In genomic region chr3:45832691-45833090, GRCh38 we compare ENCODE assay signal across 11 cellular contexts. TPM values are rescaled to one million over a fixed set of nuclear protein-coding genes. Genes with fewer than 3 reads are reported as not detected.
A peak's percentile ranks its signal among the peaks of the same experiment; 100 is the strongest.
DNase-seq lines count a peak whose midpoint lies in the region; TF ChIP-seq lines count a peak whose summit lies in the region.
"Had no signal": no experiment of that assay in that cellular context is flagged by ENCODE, and none has a peak within 500 bp of the region (broad histone marks: within the 10 kb centered on the region; RNA-seq: fewer than 3 reads in every experiment).

No MANE protein-coding gene starts in this region.

- H3K9me3 Mint-ChIP-seq in Caco-2 (ENCODE audit: unreplicated experiment) = no peaks in the 10 kb centered on the region
- H3K9me3 Mint-ChIP-seq in H9 = no peaks in the 10 kb centered on the region

- H3K36me3 ChIP-seq in Caco-2 (ENCODE audit: control insufficient read depth, insufficient read depth, low read length) (no peaks in the 10 kb centered on the region), SK-N-SH (replicated peaks in 1 of 2; ENCODE audit: control insufficient read depth in 1 of 2, insufficient read depth in 2 of 2, low read length in 1 of 2) (peaks cover 49 to 70% of the 10 kb centered on the region in 2 experiments), tibial artery (peaks cover 54 to 80% (median 54%) of the 10 kb centered on the region in 3 donors), ovary (no peaks in the 10 kb centered on the region)
- H3K36me3 ChIP-seq: SJSA1 had no signal

- no CpG with 5 or more reads among the region's 5 CpGs for WGBS in H9 (ENCODE audit: extremely low coverage, insufficient read length, low lambda C conversion rate)
- WGBS in SK-N-SH (ENCODE audit: low lambda C conversion rate) = 84% methylated on average over 5 of the region's 5 CpGs
- 89 to 93% (median 93%) methylated on average over 5 of the region's 5 CpGs for WGBS in ovary, 3 donors

- H3K79me1 ChIP-seq in H9 (ENCODE audit: insufficient read depth, low read depth, low read length, poor library complexity, severe bottlenecking) = no peaks in the 10 kb centered on the region

- H4K8ac ChIP-seq in H9 (replicated peaks; ENCODE audit: insufficient read length, low read depth, low read length) = no peak overlapping the region

- no peak overlapping the region for H3K14ac ChIP-seq in H9 (ENCODE audit: insufficient read depth, low read length)

- H2BK120ac ChIP-seq in H9 (ENCODE audit: low read depth, low read length, poor library complexity, severe bottlenecking) = no peak overlapping the region

- no peak overlapping the region for H3T11ph ChIP-seq in H9 (ENCODE audit: low read length)

- TF ChIP-seq CTCF in Caco-2 (IDR thresholded peaks at IDR 0.05; ENCODE audit: insufficient read depth in 1 of 2, low read depth in 1 of 2, low read length in 1 of 2, severe bottlenecking in 1 of 2, unreplicated experiment in 1 of 2) (peak; percentile 42 to 71), H9 (conservative IDR thresholded peaks at IDR 0.05) (peak; percentile 69), SK-N-SH (IDR thresholded peaks at IDR 0.05) (peak; percentile 37), tibial artery (IDR thresholded peaks at IDR 0.05) (no peak), ovary (IDR thresholded peaks at IDR 0.05) (no peak)

- no peak overlapping the region for H3K18ac ChIP-seq in H9 (ENCODE audit: insufficient read length, low read depth, low read length)

- BruUV-seq in Caco-2 (replicated peaks; lab: Mats Ljungman, UMichigan) = no TSS peak

- POLR2A ChIA-PET in Caco-2 (lab: Charles Lee) (no interaction called here), SK-N-SH (lab: Yijun Ruan, JAX) (no interaction called here)

- H3K23ac ChIP-seq in H9 (ENCODE audit: insufficient read length, low read depth, low read length) = no peak overlapping the region

- H4K20me1 ChIP-seq in H9 (ENCODE audit: control insufficient read depth, insufficient read depth, insufficient read length) (no peaks in the 10 kb centered on the region), SK-N-SH (ENCODE audit: insufficient read depth) (no peaks in the 10 kb centered on the region)

- no peak overlapping the region for H3K27ac Mint-ChIP-seq in Caco-2 (ENCODE audit: unreplicated experiment)
- no peak overlapping the region for H3K27ac Mint-ChIP-seq in H9

- intact Hi-C loops in Caco-2 (cut with micrococcal nuclease; ENCODE audit: unreplicated experiment) (loop anchor here (1.0 to 10.0 kb wide), 3 partner anchors 71 to 321 kb away; no protein-coding TSS in a partner anchor), tibial artery (cut with DNase I; ENCODE audit: low total_unique reads) (no loop called here), ovary (cut with DNase I) (no loop called here)

- H3F3A ChIP-seq in SK-N-SH (replicated peaks; ENCODE audit: insufficient read depth) = no peaks in the 10 kb centered on the region

- H3K4me1 ChIP-seq in Caco-2 = no peaks in the 10 kb centered on the region
- no peaks in the 10 kb centered on the region for H3K4me1 ChIP-seq in H9 (ENCODE audit: insufficient read depth, low read length)
- H3K4me1 ChIP-seq in SK-N-SH (ENCODE audit: control insufficient read depth in 1 of 2, insufficient read depth in 2 of 2, low read depth in 1 of 2, low read length in 1 of 2) = no peaks in the 10 kb centered on the region
- no peaks in the 10 kb centered on the region for H3K4me1 ChIP-seq in tibial artery
- no peaks in the 10 kb centered on the region for H3K4me1 ChIP-seq in ovary (ENCODE audit: insufficient read depth)
- H3K4me1 ChIP-seq: SJSA1 had no signal

- no peaks in the 10 kb centered on the region for H3K23me2 ChIP-seq in H9 (ENCODE audit: insufficient read length, low read depth, low read length, poor library complexity, severe bottlenecking)

- H3K27me3 ChIP-seq in Caco-2 (replicated peaks; ENCODE audit: control insufficient read depth, insufficient read depth, low read length) (no peaks in the 10 kb centered on the region), H9 (ENCODE audit: insufficient read depth, low read length) (no peaks in the 10 kb centered on the region), SK-N-SH (ENCODE audit: insufficient read depth) (no peaks in the 10 kb centered on the region), tibial artery (no peaks in the 10 kb centered on the region), ovary (no peaks in the 10 kb centered on the region)
- H3K27me3 ChIP-seq: SJSA1 had no signal

- H3K56ac ChIP-seq in H9 (ENCODE audit: insufficient read length, low read depth, low read length) = no peak overlapping the region

- H3K9me3 ChIP-seq in Caco-2 (no peaks in the 10 kb centered on the region), H9 (ENCODE audit: control insufficient read depth, low read depth, low read length) (no peaks in the 10 kb centered on the region), SK-N-SH (no peaks in the 10 kb centered on the region), tibial artery (no peaks in the 10 kb centered on the region), ovary (no peaks in the 10 kb centered on the region)
- H3K9me3 ChIP-seq: SJSA1 had no signal

- H3K36me3 Mint-ChIP-seq in Caco-2 (ENCODE audit: insufficient read depth, unreplicated experiment) (peaks cover 10% of the 10 kb centered on the region), H9 (ENCODE audit: insufficient read depth in 1 of 3, low read depth in 3 of 3) (peaks cover 0 to 10% (median 4%) of the 10 kb centered on the region in 3 experiments; a peak in 3 of 7 replicates)

- peak; percentile 66 for TF ChIP-seq RAD21 in SK-N-SH (IDR thresholded peaks at IDR 0.05; ENCODE audit: low read length)

- no peak overlapping the region for H3K9ac ChIP-seq in H9 (ENCODE audit: extremely low read depth, insufficient read length, low read length)
- no peak overlapping the region for H3K9ac ChIP-seq in SK-N-SH

- no peaks in the 10 kb centered on the region for H3K4me1 Mint-ChIP-seq in Caco-2 (ENCODE audit: low read depth, unreplicated experiment)
- H3K4me1 Mint-ChIP-seq in H9 = no peaks in the 10 kb centered on the region

- H3K4ac ChIP-seq in H9 (ENCODE audit: low read depth, low read length) = no peak overlapping the region

- no peak overlapping the region for H2AFZ ChIP-seq in H9 (ENCODE audit: low read length)
- H2AFZ ChIP-seq in SK-N-SH (ENCODE audit: low read depth) = no peak overlapping the region

- no peak overlapping the region for H2BK15ac ChIP-seq in H9 (ENCODE audit: low read depth, low read length)

- no peaks in the 10 kb centered on the region for H3K79me2 ChIP-seq in H9 (ENCODE audit: insufficient read depth, low read length)
- H3K79me2 ChIP-seq in SK-N-SH (ENCODE audit: insufficient read depth) = no peaks in the 10 kb centered on the region

- H3K27ac ChIP-seq in H9 (ENCODE audit: insufficient read length, low read depth, low read length) = no peak overlapping the region
- no peak overlapping the region for H3K27ac ChIP-seq in SK-N-SH (ENCODE audit: low read depth in 2 of 2, low read length in 1 of 2)
- no peak overlapping the region for H3K27ac ChIP-seq in tibial artery
- no peak overlapping the region for H3K27ac ChIP-seq in ovary
- H3K27ac ChIP-seq: SJSA1 had no signal

- no peak overlapping the region for H4K91ac ChIP-seq in H9 (ENCODE audit: insufficient read length, low read depth, low read length)

- H3K4me3 ChIP-seq in Caco-2 (ENCODE audit: low read depth, low read length) (no peak overlapping the region), SK-N-SH (ENCODE audit: low read depth in 2 of 2, low read length in 1 of 2) (no peak overlapping the region), tibial artery (no peak overlapping the region), ovary (no peak overlapping the region)
- H3K4me3 ChIP-seq: SJSA1 had no signal

- TF ChIP-seq EP300 in SK-N-SH (IDR thresholded peaks at IDR 0.05; ENCODE audit: borderline replicate concordance in 1 of 2, low read depth in 1 of 2, low read length in 1 of 2) (no peak), ovary (IDR thresholded peaks at IDR 0.05) (no peak)

- no peak overlapping the region for H2AK5ac ChIP-seq in H9 (ENCODE audit: insufficient read length, low read length)

- H3K4me2 ChIP-seq in H9 (ENCODE audit: insufficient read depth, insufficient read length, low read length) (no peak overlapping the region), SK-N-SH (no peak overlapping the region)

- H3K4me3 Mint-ChIP-seq in Caco-2 (ENCODE audit: unreplicated experiment) (no peak overlapping the region), H9 (no peak overlapping the region)

- TF ChIP-seq POLR2A in ovary (IDR thresholded peaks at IDR 0.05) = no peak

- no peak overlapping the region for H2BK12ac ChIP-seq in H9 (ENCODE audit: insufficient read length, low read depth, low read length)

- H3K27me3 Mint-ChIP-seq in Caco-2 (ENCODE audit: insufficient read depth, unreplicated experiment) (no peaks in the 10 kb centered on the region), H9 (ENCODE audit: low read depth) (no peaks in the 10 kb centered on the region)

- no peaks in the 10 kb centered on the region for H3K9me2 ChIP-seq in SK-N-SH

- peak; percentile 40 to 48 for DNase-seq in Caco-2
- no peak for DNase-seq in H9
- DNase-seq in SK-N-SH = peak; percentile 25
- peak; percentile 7 for DNase-seq in kidney glomerular epithelial cell (lab: John Stamatoyannopoulos, UW)
- no peak for DNase-seq in UCSD-AML1 (lab: John Stamatoyannopoulos, UW; ENCODE audit: unreplicated experiment)
- DNase-seq in tibial artery = no peak
- DNase-seq in ovary = no peak
- no peak for DNase-seq in globus pallidus (ENCODE audit: low spot score)
- DNase-seq: activated naive CD4-positive, alpha-beta T cell had no signal

- H2BK5ac ChIP-seq in H9 (ENCODE audit: insufficient read length, low read length) = no peak overlapping the region

- no peak overlapping the region for H4K5ac ChIP-seq in H9 (ENCODE audit: insufficient read length, low read depth, low read length)

- CTCF ChIA-PET in Caco-2 (lab: Charles Lee) = interaction anchor here (0.6 to 1.5 kb wide), 6 partner anchors 32 to 321 kb away, joined by 3 to 30 read pairs (median 4); no protein-coding TSS in a partner anchor
- CTCF ChIA-PET in SK-N-SH (lab: Yijun Ruan, JAX) = interaction anchor here (0.7 to 3.8 kb wide), 9 partner anchors 9 to 97 kb away, joined by 3 to 42 read pairs (median 4); partner anchors contain the start of gene LZTFL1

- H2BK20ac ChIP-seq in H9 (ENCODE audit: low read depth, low read length, poor library complexity, severe bottlenecking) = no peak overlapping the region

RNA-seq across cellular contexts. Expression of gene LZTFL1, which starts 9.2 kb away (rescaled TPM):
- 8.0 and 9.1 TPM in 2 replicates for total RNA-seq in Caco-2 (2022)
- total RNA-seq in H9 (2021) = 9.1 and 12.2 TPM in 2 replicates
- polyA plus RNA-seq in SK-N-SH (2012; rRNA removed) = 11.9 and 19.7 TPM in 2 replicates
- polyA plus RNA-seq in SK-N-SH (2012; cell fraction: cytosol; rRNA removed) = 15.0 and 16.4 TPM in 2 replicates
- 15.4 and 22.8 TPM in 2 replicates for polyA plus RNA-seq in SK-N-SH (2012; cell fraction: nucleus; rRNA removed)
- total RNA-seq in ovary = 10 to 100 TPM; 12.4 to 30.6 (median 17.3) TPM
- polyA plus RNA-seq in ovary = 10 to 100 TPM; 12.3 to 22.1 TPM

RNA-seq across cellular contexts. Expression of gene SLC6A20, which starts 36.4 kb away (rescaled TPM):
- total RNA-seq in Caco-2 (2022) (0.39 and 1.4 TPM in 2 replicates), H9 (2021) (0.09 and 0.20 TPM in 2 replicates), ovary (1 to 10 TPM in 2 of 7 donors, under 1 TPM in 3, not detected in 2; 0.13 to 3.3 (median 0.37) TPM)
- polyA plus RNA-seq in SK-N-SH (2012; rRNA removed) (not detected in 2 replicates), ovary (under 1 TPM; 0.05 to 0.06 TPM)
- polyA plus RNA-seq in SK-N-SH (2012; cell fraction: cytosol; rRNA removed) = not detected in 2 replicates
- polyA plus RNA-seq in SK-N-SH (2012; cell fraction: nucleus; rRNA removed) = not detected in 2 replicates

RNA-seq across cellular contexts. Expression of gene CCR9, which starts 53.7 kb away (rescaled TPM):
- total RNA-seq in Caco-2 (2022) = not detected in 2 replicates
- not detected in 2 replicates for total RNA-seq in H9 (2021)
- polyA plus RNA-seq in SK-N-SH (2012; rRNA removed) = not detected in 2 replicates
- polyA plus RNA-seq in SK-N-SH (2012; cell fraction: cytosol; rRNA removed) = not detected in 2 replicates
- not detected in 2 replicates for polyA plus RNA-seq in SK-N-SH (2012; cell fraction: nucleus; rRNA removed)
- under 1 TPM in 3 of 7 donors, not detected in 4; 0.08 to 0.24 (median 0.10) TPM for total RNA-seq in ovary
- polyA plus RNA-seq in ovary = under 1 TPM in 1 of 2 donors, not detected in 1; 0.05 TPM
- total RNA-seq: SJSA1, urinary bladder had no signal
- polyA plus RNA-seq: urinary bladder had no signal

Comparison
In these comparisons a context has a peak if more than half of its experiments do, and no peak if none do; other contexts are left out.
1. DNase-seq: peak in Caco-2 (2 of 2), SK-N-SH (single experiment) and kidney glomerular epithelial cell (single experiment); none in H9 (single experiment), UCSD-AML1 (single experiment), tibial artery (0 of 2), ovary (0 of 5) and globus pallidus (single experiment).
2. CTCF ChIP-seq: peak in Caco-2 (2 of 2), H9 (single experiment) and SK-N-SH (single experiment); none in tibial artery (0 of 2) and ovary (0 of 3).